12 cellular contexts compared by ENCODE assay signal in the genomic region with DNA sequence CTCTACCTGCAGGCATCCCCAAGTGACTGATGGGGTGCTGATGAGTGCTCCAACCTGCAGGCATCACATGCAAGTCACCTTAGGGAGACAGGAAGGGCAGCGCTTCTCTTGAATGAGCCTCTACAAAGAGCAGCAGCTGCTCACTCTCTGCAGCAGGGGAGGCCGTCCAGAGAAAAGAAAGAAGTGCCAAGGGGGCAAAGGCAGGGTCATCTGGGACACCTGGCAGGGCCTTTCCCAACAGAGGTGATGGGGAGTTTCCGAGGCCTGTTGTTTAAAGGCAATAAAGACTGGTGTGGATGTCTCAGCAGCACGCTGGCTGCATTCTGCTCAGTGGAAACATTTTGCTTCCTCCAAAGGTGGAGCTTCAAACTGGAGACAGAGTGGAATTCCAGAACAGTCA.
DNase-seq lines count a peak whose midpoint lies in the region; ATAC-seq lines count a peak whose summit lies in the region.
"Had no signal": no experiment of that assay in that cellular context is flagged by ENCODE, and none has a peak within 500 bp of the region (broad histone marks: within the 10 kb centered on the region; RNA-seq: fewer than 3 reads in every experiment).

No MANE protein-coding gene starts in this region.

- no peaks in the 10 kb centered on the region for H3K27me3 ChIP-seq in CD8-positive, alpha-beta memory T cell (ENCODE audit: insufficient read depth, low read length, poor library complexity, severe bottlenecking)
- no peaks in the 10 kb centered on the region for H3K27me3 ChIP-seq in mesendoderm (ENCODE audit: insufficient read depth, low read length, poor library complexity)

- peaks cover 97 to 100% (median 99%) of the 10 kb centered on the region in 3 donors for H3K4me1 Mint-ChIP-seq in CD8-positive, alpha-beta memory T cell
- peaks cover 98% of the 10 kb centered on the region for H3K4me1 Mint-ChIP-seq in activated CD4-positive, alpha-beta memory T cell treated with anti-CD3 and anti-CD28 coated beads, Interleukin-2, amount 10 ng/mL, durations not matched to agents 7 days and 5 days

- H3K18ac ChIP-seq in mesendoderm (ENCODE audit: low read length): no peak overlapping the region

- no peak overlapping the region for H2AK5ac ChIP-seq in mesendoderm (ENCODE audit: low read length)

- no CpG with 5 or more reads among the region's 4 CpGs for WGBS in mesendoderm (ENCODE audit: extremely low coverage, insufficient coverage, low lambda C conversion rate)

- H3K79me1 ChIP-seq in mesendoderm (ENCODE audit: low read length): no peaks in the 10 kb centered on the region

- no peaks in the 10 kb centered on the region for H3K79me2 ChIP-seq in mesendoderm (ENCODE audit: control insufficient read depth, insufficient read depth, low read length)

- peak overlapping the region; percentile 39 to 86 (median 77) for H3K4me3 Mint-ChIP-seq in CD8-positive, alpha-beta memory T cell
- H3K4me3 Mint-ChIP-seq in activated CD4-positive, alpha-beta memory T cell treated with anti-CD3 and anti-CD28 coated beads, Interleukin-2, amount 10 ng/mL, durations not matched to agents 7 days and 5 days: peak overlapping the region; percentile 55

- no peaks in the 10 kb centered on the region for H3K9me3 Mint-ChIP-seq in CD8-positive, alpha-beta memory T cell
- no peaks in the 10 kb centered on the region for H3K9me3 Mint-ChIP-seq in activated CD4-positive, alpha-beta memory T cell treated with anti-CD3 and anti-CD28 coated beads, Interleukin-2, amount 10 ng/mL, durations not matched to agents 7 days and 5 days

- H3K9me3 ChIP-seq in CD8-positive, alpha-beta memory T cell (ENCODE audit: low read length): no peaks in the 10 kb centered on the region

- DNase-seq in CD8-positive, alpha-beta memory T cell: peak in 2 of 5 donors; percentile 41 to 48
- DNase-seq in activated CD4-positive, alpha-beta memory T cell treated with anti-CD3 and anti-CD28 coated beads, Interleukin-2, amount 10 ng/mL, durations not matched to agents 7 days and 5 days: no peak
- DNase-seq in mesendoderm (no peak), hypothalamus (lab: John Stamatoyannopoulos, UW) (no peak), DMS 273 treated with DMSO at 0.1 percent for 48 hours (lab: John Stamatoyannopoulos, UW) (no peak), hippocampal formation (lab: John Stamatoyannopoulos, UW) (no peak)
- DNase-seq: central memory CD4-positive, alpha-beta T cell; NCI-H226; nucleus accumbens; WERI-Rb-1 had no signal

- H3K4me3 ChIP-seq in CD8-positive, alpha-beta memory T cell (ENCODE audit: low read length): peak overlapping the region; percentile 69
- H3K4me3 ChIP-seq in mesendoderm (ENCODE audit: low read length): no peak overlapping the region

- no peak overlapping the region for H3K27ac ChIP-seq in CD8-positive, alpha-beta memory T cell (ENCODE audit: low read depth, low read length)
- H3K27ac ChIP-seq in mesendoderm (ENCODE audit: low read depth, low read length): no peak overlapping the region
- H3K27ac ChIP-seq: WERI-Rb-1 had no signal

- peaks cover 0 to 1% of the 10 kb centered on the region in 2 donors for H3K27me3 Mint-ChIP-seq in CD8-positive, alpha-beta memory T cell
- H3K27me3 Mint-ChIP-seq in activated CD4-positive, alpha-beta memory T cell treated with anti-CD3 and anti-CD28 coated beads, Interleukin-2, amount 10 ng/mL, durations not matched to agents 7 days and 5 days: no peaks in the 10 kb centered on the region

- H2BK15ac ChIP-seq in mesendoderm (replicated peaks; ENCODE audit: low read depth): no peak overlapping the region

- no peak overlapping the region for H4K5ac ChIP-seq in mesendoderm (ENCODE audit: low read length)

- peak overlapping the region; percentile 6 for H3K9ac ChIP-seq in mesendoderm (ENCODE audit: low read length)

- no peak overlapping the region for H2BK120ac ChIP-seq in mesendoderm (ENCODE audit: low read depth, low read length)

- no peak overlapping the region for H3K4ac ChIP-seq in mesendoderm (ENCODE audit: low read depth, low read length)

- H3K36me3 ChIP-seq in CD8-positive, alpha-beta memory T cell (ENCODE audit: insufficient read depth, low read length): peaks cover 63% of the 10 kb centered on the region
- no peaks in the 10 kb centered on the region for H3K36me3 ChIP-seq in mesendoderm (ENCODE audit: control insufficient read depth, insufficient read depth, low read length)
- H3K36me3 ChIP-seq: WERI-Rb-1 had no signal

- peaks cover 51 to 95% (median 57%) of the 10 kb centered on the region in 3 donors for H3K36me3 Mint-ChIP-seq in CD8-positive, alpha-beta memory T cell
- H3K36me3 Mint-ChIP-seq in activated CD4-positive, alpha-beta memory T cell treated with anti-CD3 and anti-CD28 coated beads, Interleukin-2, amount 10 ng/mL, durations not matched to agents 7 days and 5 days (ENCODE audit: low read depth): peaks cover 97% of the 10 kb centered on the region

- POLR2A ChIA-PET in CD8-positive, alpha-beta memory T cell (lab: Charles Lee): interaction anchor here (1.0 to 6.9 kb wide), 8 partner anchors 9 to 190 kb away, joined by 3 to 44 read pairs (median 4); no protein-coding TSS in a partner anchor
- POLR2A ChIA-PET in activated CD4-positive, alpha-beta memory T cell treated with anti-CD3 and anti-CD28 coated beads, Interleukin-2, amount 10 ng/mL, durations not matched to agents 7 days and 5 days (lab: Charles Lee): interaction anchor here (0.6 to 21.4 kb wide), 15 partner anchors 8 to 244 kb away, joined by 3 to 884 read pairs (median 17); no protein-coding TSS in a partner anchor

- no peak overlapping the region for H3K56ac ChIP-seq in mesendoderm (ENCODE audit: low read length)

- no peak overlapping the region for H3K23ac ChIP-seq in mesendoderm (ENCODE audit: low read length)

- H3K4me2 ChIP-seq in mesendoderm (ENCODE audit: low read length): no peak overlapping the region

- no peak overlapping the region for H4K8ac ChIP-seq in mesendoderm (ENCODE audit: low read depth, low read length)

- CTCF ChIA-PET in CD8-positive, alpha-beta memory T cell (lab: Charles Lee): interaction anchor here (0.8 to 4.3 kb wide), 9 partner anchors 9 to 183 kb away, joined by 3 to 18 read pairs (median 6); no protein-coding TSS in a partner anchor
- CTCF ChIA-PET in activated CD4-positive, alpha-beta memory T cell treated with anti-CD3 and anti-CD28 coated beads, Interleukin-2, amount 10 ng/mL, durations not matched to agents 7 days and 5 days (lab: Charles Lee): interaction anchor here (0.7 to 6.5 kb wide), 9 partner anchors 10 to 183 kb away, joined by 3 to 51 read pairs (median 10); no protein-coding TSS in a partner anchor

- H2BK5ac ChIP-seq in mesendoderm (ENCODE audit: low read length): peak overlapping the region; percentile 63

- peaks cover 96% of the 10 kb centered on the region for H3K4me1 ChIP-seq in CD8-positive, alpha-beta memory T cell (ENCODE audit: insufficient read depth, low read length)
- H3K4me1 ChIP-seq in mesendoderm (ENCODE audit: control insufficient read depth, low read depth, low read length): peaks cover 14% of the 10 kb centered on the region

- ATAC-seq in HG02642 (IDR thresholded peaks at IDR 0.05; ENCODE audit: poor library complexity, unreplicated experiment) (peak; percentile 12), HG03139 (IDR thresholded peaks at IDR 0.05; ENCODE audit: unreplicated experiment) (no peak)

- peak overlapping the region; percentile 89 to 99 (median 96) for H3K27ac Mint-ChIP-seq in CD8-positive, alpha-beta memory T cell
- H3K27ac Mint-ChIP-seq in activated CD4-positive, alpha-beta memory T cell treated with anti-CD3 and anti-CD28 coated beads, Interleukin-2, amount 10 ng/mL, durations not matched to agents 7 days and 5 days: peak overlapping the region; percentile 80
